9 cellular contexts compared by ENCODE assay signal in the genomic region with DNA sequence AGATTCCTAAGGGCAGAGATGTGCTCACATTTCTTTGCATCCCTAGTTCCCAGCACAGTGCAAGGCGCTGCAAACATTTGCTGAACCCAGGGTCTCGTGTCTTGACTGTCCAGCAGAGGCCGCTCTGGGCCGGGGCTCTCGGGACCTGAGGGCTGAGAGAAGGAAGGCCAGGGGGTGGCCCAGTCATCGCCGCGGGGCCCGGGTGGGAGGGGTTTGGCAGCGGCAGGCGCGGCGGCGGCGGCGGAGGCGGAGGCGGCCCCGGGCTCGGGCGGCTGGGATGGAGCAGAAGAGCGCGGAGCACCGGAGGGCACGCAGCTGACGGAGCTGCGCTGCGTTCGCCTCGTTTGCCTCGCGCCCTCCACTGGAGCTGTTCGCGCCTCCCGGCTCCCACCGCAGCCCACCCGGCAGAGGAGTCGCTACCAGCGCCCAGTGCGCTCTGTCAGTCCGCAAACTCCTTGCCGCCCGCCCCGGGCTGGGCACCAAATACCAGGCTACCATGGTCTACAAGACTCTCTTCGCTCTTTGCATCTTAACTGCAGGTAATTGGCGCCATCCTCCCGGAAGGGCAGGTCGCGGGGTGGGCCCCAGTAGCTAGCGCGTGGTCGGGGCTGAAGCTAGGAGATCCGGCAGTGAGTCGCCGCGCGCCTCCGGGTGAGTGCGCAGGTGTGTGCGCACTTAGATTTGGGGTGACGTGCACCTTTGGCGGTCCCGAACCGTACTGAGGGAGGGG. TPM values are rescaled to one million over a fixed set of nuclear protein-coding genes. Genes with fewer than 3 reads are reported as not detected.
A peak's percentile ranks its signal among the peaks of the same experiment; 100 is the strongest.
DNase-seq lines count a peak whose midpoint lies in the region; ATAC-seq, FAIRE-seq and TF ChIP-seq lines count a peak whose summit lies in the region.
"Had no signal": no experiment of that assay in that cellular context is flagged by ENCODE, and none has a peak within 500 bp of the region (broad histone marks: within the 10 kb centered on the region; RNA-seq: fewer than 3 reads in every experiment).

A gene with protein sequence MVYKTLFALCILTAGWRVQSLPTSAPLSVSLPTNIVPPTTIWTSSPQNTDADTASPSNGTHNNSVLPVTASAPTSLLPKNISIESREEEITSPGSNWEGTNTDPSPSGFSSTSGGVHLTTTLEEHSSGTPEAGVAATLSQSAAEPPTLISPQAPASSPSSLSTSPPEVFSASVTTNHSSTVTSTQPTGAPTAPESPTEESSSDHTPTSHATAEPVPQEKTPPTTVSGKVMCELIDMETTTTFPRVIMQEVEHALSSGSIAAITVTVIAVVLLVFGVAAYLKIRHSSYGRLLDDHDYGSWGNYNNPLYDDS (plus strand): TSS at position 285 of the 730 bp plus-strand sequence. CDS start 212 bp downstream, at position 497.

- FAIRE-seq in H54 (lab: Jason Lieb, UNC), result no peak
- FAIRE-seq: islet of Langerhans had no signal

- DNase-seq in DMS53 (lab: John Stamatoyannopoulos, UW), result peak; percentile 94
- DNase-seq in NCI-H82 (lab: John Stamatoyannopoulos, UW), result peak; percentile 88
- DNase-seq in amniotic stem cell (lab: John Stamatoyannopoulos, UW), result peak; percentile 20
- DNase-seq in left ventricle myocardium superior, result peak; percentile 95
- DNase-seq in posterior cingulate gyrus, result peak; percentile 84 to 99 (median 92)
- DNase-seq in H54 (ENCODE audit: insufficient read length, low spot score), result no peak

- intact Hi-C loops in left ventricle myocardium superior (cut with micrococcal nuclease), result loop anchor here (2.0 to 5.0 kb wide), 2 partner anchors 58 to 184 kb away; no protein-coding TSS in a partner anchor
- intact Hi-C loops in posterior cingulate gyrus (cut with DNase I), result loop anchor here (5.0 kb wide), 5 partner anchors 56 to 559 kb away; no protein-coding TSS in a partner anchor

- no peak for TF ChIP-seq POLR2A in H54 (IDR thresholded peaks at IDR 0.05; ENCODE audit: low read depth, low read length)

- ATAC-seq in GM19397 (IDR thresholded peaks at IDR 0.05; ENCODE audit: unreplicated experiment), result peak; percentile 82
- ATAC-seq in HG03469 (IDR thresholded peaks at IDR 0.05; ENCODE audit: unreplicated experiment), result peak; percentile 54
- ATAC-seq in left ventricle myocardium superior, result peak; percentile 98

RNA-seq across cellular contexts. Expression of the gene that starts here (rescaled TPM):
- total RNA-seq in left ventricle myocardium superior, result 107 TPM
